10 cellular contexts compared by ENCODE assay signal in the genomic region with DNA sequence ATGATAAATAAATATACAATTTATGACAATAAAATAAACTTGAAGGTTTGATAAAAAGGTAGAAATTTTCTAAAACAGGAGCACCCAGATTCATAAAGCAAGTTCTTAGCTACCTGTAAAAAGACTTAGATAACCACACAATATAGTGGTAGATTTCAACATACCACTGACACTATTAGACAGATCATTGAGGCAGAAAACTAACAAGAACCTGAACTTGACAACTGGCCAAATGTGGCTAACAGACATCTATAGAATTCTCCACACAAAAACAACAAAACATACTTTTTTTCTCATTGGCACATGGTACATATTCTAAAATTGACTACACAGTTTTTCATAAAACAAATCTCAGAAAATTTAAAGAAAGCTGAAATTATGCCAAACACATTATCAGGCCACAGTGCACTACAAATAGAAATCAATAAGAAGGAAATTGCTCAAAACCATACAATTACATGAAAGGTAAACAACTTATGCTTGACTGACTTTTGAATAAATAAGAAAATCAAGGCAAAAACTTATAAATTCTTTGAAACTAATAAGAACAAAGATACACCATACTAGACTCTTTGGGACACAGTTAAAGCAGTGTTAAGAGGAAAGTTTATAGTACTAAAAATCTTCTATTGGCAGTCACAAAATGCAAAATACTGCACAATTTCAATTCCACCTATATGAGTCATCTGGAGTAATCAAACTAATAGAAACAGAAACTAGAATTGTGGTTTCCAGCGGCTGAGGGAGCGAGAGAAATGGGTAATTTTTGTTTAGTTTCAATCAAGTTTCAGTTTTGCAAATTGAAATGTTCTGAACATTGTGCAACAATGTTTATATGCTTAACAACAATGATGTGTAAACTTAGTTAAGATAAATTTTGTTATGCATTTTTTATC.
DNase-seq lines count a peak whose midpoint lies in the region; ATAC-seq, FAIRE-seq and TF ChIP-seq lines count a peak whose summit lies in the region.
"Had no signal": no experiment of that assay in that cellular context is flagged by ENCODE, and none has a peak within 500 bp of the region (broad histone marks: within the 10 kb centered on the region; RNA-seq: fewer than 3 reads in every experiment).

No MANE protein-coding gene starts in this region.

- H3K27me3 ChIP-seq in MM.1S (replicated peaks; ENCODE audit: insufficient read depth, low read length), result no peaks in the 10 kb centered on the region
- H3K27me3 ChIP-seq in hepatocyte, result no peaks in the 10 kb centered on the region

- no peak overlapping the region for H3K9ac ChIP-seq in MM.1S (ENCODE audit: low read length)

- no peak for TF ChIP-seq POLR2A in GM12892 (IDR thresholded peaks at IDR 0.05; ENCODE audit: low read depth, low read length)

- no peak overlapping the region for H3K4me3 Mint-ChIP-seq in progenitor cell of endocrine pancreas (ENCODE audit: low read depth)
- H3K4me3 Mint-ChIP-seq: CD4-positive, alpha-beta T cell; type B pancreatic cell had no signal

- H2AFZ ChIP-seq in MM.1S (ENCODE audit: low read length) (no peak overlapping the region), hepatocyte (no peak overlapping the region)

- no peaks in the 10 kb centered on the region for H3K36me3 Mint-ChIP-seq in progenitor cell of endocrine pancreas (ENCODE audit: insufficient read depth)
- H3K36me3 Mint-ChIP-seq: type B pancreatic cell had no signal

- H3K79me2 ChIP-seq in MM.1S (ENCODE audit: low read length) (peaks cover 10% of the 10 kb centered on the region), hepatocyte (no peaks in the 10 kb centered on the region)

- H4K20me1 ChIP-seq in MM.1S (ENCODE audit: insufficient read depth, low read length) (no peaks in the 10 kb centered on the region), hepatocyte (ENCODE audit: insufficient read depth, poor library complexity, severe bottlenecking) (no peaks in the 10 kb centered on the region)

- peak overlapping the region; percentile 51; the same call in 1 of the 2 replicates for H3K4me2 ChIP-seq in MM.1S (ENCODE audit: low read depth, low read length)
- H3K4me2 ChIP-seq in hepatocyte, result no peak overlapping the region

- H3K4me3 ChIP-seq in GM12865 (ENCODE audit: low read depth, low read length) (no peak overlapping the region), MM.1S (ENCODE audit: low read length) (no peak overlapping the region), hepatocyte (no peak overlapping the region)

- no peaks in the 10 kb centered on the region for H3K9me3 ChIP-seq in MM.1S (replicated peaks; ENCODE audit: insufficient read depth, low read length)
- peaks cover 1% of the 10 kb centered on the region for H3K9me3 ChIP-seq in hepatocyte (ENCODE audit: low read depth)

- WGBS in hepatocyte (ENCODE audit: low lambda C conversion rate, missing lambda C conversion rate), result 69% methylated on average over 2 of the region's 2 CpGs

- H3K27ac Mint-ChIP-seq in progenitor cell of endocrine pancreas, result no peak overlapping the region
- H3K27ac Mint-ChIP-seq: CD4-positive, alpha-beta T cell; type B pancreatic cell had no signal

- no peaks in the 10 kb centered on the region for H3K36me3 ChIP-seq in MM.1S (replicated peaks; ENCODE audit: insufficient read depth, low read length)
- no peaks in the 10 kb centered on the region for H3K36me3 ChIP-seq in hepatocyte (replicated peaks; ENCODE audit: insufficient read depth, low read depth)

- no peaks in the 10 kb centered on the region for H3K4me1 Mint-ChIP-seq in progenitor cell of endocrine pancreas (ENCODE audit: low read depth)

- H3F3A ChIP-seq in MM.1S (ENCODE audit: insufficient read depth, low read length), result peaks cover 16% of the 10 kb centered on the region; the same call in 1 of the 2 replicates

- H3K4me1 ChIP-seq in MM.1S (ENCODE audit: low read length), result peaks cover 13% of the 10 kb centered on the region
- no peaks in the 10 kb centered on the region for H3K4me1 ChIP-seq in hepatocyte (ENCODE audit: insufficient read depth)

- peaks cover 55% of the 10 kb centered on the region for H3K9me3 Mint-ChIP-seq in progenitor cell of endocrine pancreas (ENCODE audit: low read depth)
- H3K9me3 Mint-ChIP-seq: CD4-positive, alpha-beta T cell; type B pancreatic cell had no signal

- TF ChIP-seq CTCF in GM12865 (IDR thresholded peaks at IDR 0.05; ENCODE audit: insufficient read depth, low read depth, low read length, missing control alignments) (no peak), MM.1S (IDR thresholded peaks at IDR 0.05; ENCODE audit: low read length) (no peak), progenitor cell of endocrine pancreas (IDR thresholded peaks at IDR 0.05; ENCODE audit: unreplicated experiment) (no peak), hepatocyte (IDR thresholded peaks at IDR 0.05; ENCODE audit: poor library complexity) (no peak)

- peak; percentile 92 for ATAC-seq in HG02852 (IDR thresholded peaks at IDR 0.05; ENCODE audit: unreplicated experiment)

- H3K27ac ChIP-seq in MM.1S (ENCODE audit: low read length) (peak overlapping the region; percentile 65; the same call in 1 of the 2 replicates), hepatocyte (no peak overlapping the region)

- no peaks in the 10 kb centered on the region for H3K9me2 ChIP-seq in MM.1S (replicated peaks; ENCODE audit: insufficient read depth, low read length)
- no peaks in the 10 kb centered on the region for H3K9me2 ChIP-seq in hepatocyte (replicated peaks; ENCODE audit: insufficient read depth)

- H3K27me3 Mint-ChIP-seq in progenitor cell of endocrine pancreas, result no peaks in the 10 kb centered on the region
- H3K27me3 Mint-ChIP-seq: CD4-positive, alpha-beta T cell; type B pancreatic cell had no signal

- FAIRE-seq in GM12892 (lab: Jason Lieb, UNC), result no peak

- DNase-seq in GM12865 (ENCODE audit: low read depth) (peak; percentile 22), GM19240 (ENCODE audit: insufficient read length, low spot score) (peak; percentile 1), MM.1S (peak; percentile 89), GM12892 (ENCODE audit: insufficient read length) (no peak), progenitor cell of endocrine pancreas (ENCODE audit: low spot score, unreplicated experiment) (no peak), DMS153 (lab: John Stamatoyannopoulos, UW) (no peak), hepatocyte (ENCODE audit: low spot score) (no peak)
- DNase-seq: CD4-positive, alpha-beta T cell had no signal

Comparison
In these comparisons a context has a peak if more than half of its experiments do, and no peak if none do; other contexts are left out.
1. DNase-seq: peak in GM12865 (single experiment), GM19240 (single experiment) and MM.1S (single experiment); none in GM12892 (single experiment), progenitor cell of endocrine pancreas (single experiment), DMS153 (single experiment) and hepatocyte (single experiment).